In the genomic region with DNA sequence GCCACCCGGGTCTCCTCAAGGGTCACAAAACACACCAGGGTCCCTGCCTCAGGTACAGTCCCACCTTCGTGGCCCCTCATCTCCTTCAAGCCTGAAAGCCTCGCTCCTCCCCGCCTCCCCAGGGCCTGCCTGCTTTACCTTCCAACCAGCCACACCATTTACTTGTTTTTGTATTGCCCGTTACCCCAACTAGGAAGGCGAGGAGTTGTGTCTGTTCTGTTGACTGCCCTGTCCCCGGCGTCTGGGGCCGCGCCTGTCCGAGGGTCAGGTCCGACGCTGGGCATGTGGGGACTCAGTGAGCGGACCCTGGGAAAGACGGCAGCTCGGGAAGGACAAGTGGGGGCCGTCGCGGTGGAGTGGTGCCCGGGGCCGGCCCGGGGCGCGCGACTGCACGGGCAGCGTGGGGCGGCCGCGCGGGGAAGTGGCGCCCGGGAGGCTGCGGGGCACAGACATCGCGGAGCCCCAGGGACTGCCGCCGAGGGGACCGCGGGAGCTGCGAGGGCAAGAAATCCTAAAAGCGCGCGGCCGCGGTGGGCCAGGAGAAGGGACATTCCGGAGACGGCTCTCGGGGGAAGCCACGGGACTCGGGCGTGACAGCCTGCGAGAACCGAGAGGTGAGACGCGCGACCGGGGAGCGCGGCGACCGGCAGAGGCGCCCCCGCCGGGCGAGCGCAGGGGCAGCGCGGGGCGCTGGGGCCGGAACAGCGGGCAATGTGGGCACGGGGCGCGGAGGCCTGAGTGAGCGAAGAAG, we compare ENCODE assay signal across 1 cellular context.
A peak's percentile ranks its signal among the peaks of the same experiment; 100 is the strongest.
TF ChIP-seq lines count a peak whose summit lies in the region.

No MANE protein-coding gene starts in this region.

TF ChIP-seq in HepG2, 621 proteins besides CTCF, POLR2A, EP300 and RAD21 (continued from another document and continues in another):
- no peak for TF ChIP-seq HDAC2 (CRISPR knock-in tag; IDR thresholded peaks at IDR 0.05)
- TF ChIP-seq PAX8 (CRISPR knock-in tag; IDR thresholded peaks at IDR 0.05; ENCODE audit: borderline replicate concordance), result 0 out of 2 replicates have a peak, but pooled peaks have one; percentile 53
- no peak for TF ChIP-seq ZBTB42 (CRISPR knock-in tag; IDR thresholded peaks at IDR 0.05)
- no peak for TF ChIP-seq DZIP1 (CRISPR knock-in tag; IDR thresholded peaks at IDR 0.05)
- TF ChIP-seq ZNF407 (CRISPR knock-in tag; IDR thresholded peaks at IDR 0.05; ENCODE audit: not compliant biosample characterization), result no peak
- TF ChIP-seq ZNF335 (CRISPR knock-in tag; IDR thresholded peaks at IDR 0.05), result no peak
- TF ChIP-seq, protein P1, sequence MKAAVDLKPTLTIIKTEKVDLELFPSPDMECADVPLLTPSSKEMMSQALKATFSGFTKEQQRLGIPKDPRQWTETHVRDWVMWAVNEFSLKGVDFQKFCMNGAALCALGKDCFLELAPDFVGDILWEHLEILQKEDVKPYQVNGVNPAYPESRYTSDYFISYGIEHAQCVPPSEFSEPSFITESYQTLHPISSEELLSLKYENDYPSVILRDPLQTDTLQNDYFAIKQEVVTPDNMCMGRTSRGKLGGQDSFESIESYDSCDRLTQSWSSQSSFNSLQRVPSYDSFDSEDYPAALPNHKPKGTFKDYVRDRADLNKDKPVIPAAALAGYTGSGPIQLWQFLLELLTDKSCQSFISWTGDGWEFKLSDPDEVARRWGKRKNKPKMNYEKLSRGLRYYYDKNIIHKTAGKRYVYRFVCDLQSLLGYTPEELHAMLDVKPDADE (CRISPR knock-in tag; IDR thresholded peaks at IDR 0.05), result no peak
- TF ChIP-seq NR2C2 (CRISPR knock-in tag; IDR thresholded peaks at IDR 0.05; ENCODE audit: borderline replicate concordance), result peak; percentile 37; the same call in 1 of the 2 replicates
- peak; percentile 76; the same call in 1 of the 2 replicates for TF ChIP-seq DNMT1 (CRISPR knock-in tag; IDR thresholded peaks at IDR 0.05)
- TF ChIP-seq, protein P2, sequence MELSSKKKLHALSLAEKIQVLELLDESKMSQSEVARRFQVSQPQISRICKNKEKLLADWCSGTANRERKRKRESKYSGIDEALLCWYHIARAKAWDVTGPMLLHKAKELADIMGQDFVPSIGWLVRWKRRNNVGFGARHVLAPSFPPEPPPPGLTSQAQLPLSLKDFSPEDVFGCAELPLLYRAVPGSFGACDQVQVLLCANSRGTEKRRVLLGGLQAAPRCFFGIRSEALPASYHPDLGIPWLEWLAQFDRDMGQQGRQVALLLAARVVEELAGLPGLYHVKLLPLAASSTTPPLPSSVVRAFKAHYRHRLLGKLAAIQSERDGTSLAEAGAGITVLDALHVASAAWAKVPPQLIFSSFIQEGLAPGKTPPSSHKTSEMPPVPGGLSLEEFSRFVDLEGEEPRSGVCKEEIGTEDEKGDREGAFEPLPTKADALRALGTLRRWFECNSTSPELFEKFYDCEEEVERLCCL (CRISPR knock-in tag; IDR thresholded peaks at IDR 0.05; ENCODE audit: borderline replicate concordance), result no peak
- TF ChIP-seq GLI4 (CRISPR knock-in tag; IDR thresholded peaks at IDR 0.05; ENCODE audit: borderline replicate concordance), result 0 out of 2 replicates have a peak, but pooled peaks have one; percentile 22
- TF ChIP-seq ZNF235 (CRISPR knock-in tag; IDR thresholded peaks at IDR 0.05; ENCODE audit: borderline replicate concordance), result 0 out of 2 replicates have a peak, but pooled peaks have one; percentile 12
- TF ChIP-seq, protein P3, sequence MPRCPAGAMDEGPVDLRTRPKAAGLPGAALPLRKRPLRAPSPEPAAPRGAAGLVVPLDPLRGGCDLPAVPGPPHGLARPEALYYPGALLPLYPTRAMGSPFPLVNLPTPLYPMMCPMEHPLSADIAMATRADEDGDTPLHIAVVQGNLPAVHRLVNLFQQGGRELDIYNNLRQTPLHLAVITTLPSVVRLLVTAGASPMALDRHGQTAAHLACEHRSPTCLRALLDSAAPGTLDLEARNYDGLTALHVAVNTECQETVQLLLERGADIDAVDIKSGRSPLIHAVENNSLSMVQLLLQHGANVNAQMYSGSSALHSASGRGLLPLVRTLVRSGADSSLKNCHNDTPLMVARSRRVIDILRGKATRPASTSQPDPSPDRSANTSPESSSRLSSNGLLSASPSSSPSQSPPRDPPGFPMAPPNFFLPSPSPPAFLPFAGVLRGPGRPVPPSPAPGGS (CRISPR knock-in tag; IDR thresholded peaks at IDR 0.05), result peak; percentile 85; the same call in 1 of the 2 replicates
- TF ChIP-seq ZNF225 (CRISPR knock-in tag; IDR thresholded peaks at IDR 0.05), result 0 out of 2 replicates have a peak, but pooled peaks have one; percentile 51
- TF ChIP-seq ZNF441 (CRISPR knock-in tag; IDR thresholded peaks at IDR 0.05; ENCODE audit: borderline replicate concordance), result peak; percentile 63; the same call in 1 of the 2 replicates
- TF ChIP-seq SALL2 (CRISPR knock-in tag; IDR thresholded peaks at IDR 0.05), result peak; percentile 53; the same call in 1 of the 2 replicates
- TF ChIP-seq GTF3A (CRISPR knock-in tag; conservative IDR thresholded peaks at IDR 0.05), result peak; percentile 57; the same call in 1 of the 2 replicates
- TF ChIP-seq ZSCAN12 (CRISPR knock-in tag; IDR thresholded peaks at IDR 0.05), result no peak
- TF ChIP-seq, protein P4, sequence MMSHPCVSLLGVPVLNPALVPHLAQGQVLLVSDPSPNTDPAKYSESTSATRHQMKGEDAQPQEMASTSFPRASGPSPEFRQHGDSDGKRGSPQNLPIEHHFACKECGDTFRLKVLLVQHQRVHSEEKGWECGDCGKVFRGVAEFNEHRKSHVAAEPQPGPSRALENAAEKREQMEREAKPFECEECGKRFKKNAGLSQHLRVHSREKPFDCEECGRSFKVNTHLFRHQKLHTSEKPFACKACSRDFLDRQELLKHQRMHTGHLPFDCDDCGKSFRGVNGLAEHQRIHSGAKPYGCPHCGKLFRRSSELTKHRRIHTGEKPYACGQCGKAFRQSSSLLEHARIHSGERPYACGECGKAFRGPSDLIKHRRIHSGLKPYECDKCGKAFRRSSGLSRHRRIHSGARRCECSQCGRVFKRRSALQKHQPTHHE (CRISPR knock-in tag; IDR thresholded peaks at IDR 0.05; ENCODE audit: borderline replicate concordance), result no peak
- TF ChIP-seq, protein P5, sequence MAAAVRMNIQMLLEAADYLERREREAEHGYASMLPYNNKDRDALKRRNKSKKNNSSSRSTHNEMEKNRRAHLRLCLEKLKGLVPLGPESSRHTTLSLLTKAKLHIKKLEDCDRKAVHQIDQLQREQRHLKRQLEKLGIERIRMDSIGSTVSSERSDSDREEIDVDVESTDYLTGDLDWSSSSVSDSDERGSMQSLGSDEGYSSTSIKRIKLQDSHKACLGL (CRISPR knock-in tag; IDR thresholded peaks at IDR 0.05), result peak; percentile 40; the same call in 1 of the 2 replicates
- TF ChIP-seq, protein P6, sequence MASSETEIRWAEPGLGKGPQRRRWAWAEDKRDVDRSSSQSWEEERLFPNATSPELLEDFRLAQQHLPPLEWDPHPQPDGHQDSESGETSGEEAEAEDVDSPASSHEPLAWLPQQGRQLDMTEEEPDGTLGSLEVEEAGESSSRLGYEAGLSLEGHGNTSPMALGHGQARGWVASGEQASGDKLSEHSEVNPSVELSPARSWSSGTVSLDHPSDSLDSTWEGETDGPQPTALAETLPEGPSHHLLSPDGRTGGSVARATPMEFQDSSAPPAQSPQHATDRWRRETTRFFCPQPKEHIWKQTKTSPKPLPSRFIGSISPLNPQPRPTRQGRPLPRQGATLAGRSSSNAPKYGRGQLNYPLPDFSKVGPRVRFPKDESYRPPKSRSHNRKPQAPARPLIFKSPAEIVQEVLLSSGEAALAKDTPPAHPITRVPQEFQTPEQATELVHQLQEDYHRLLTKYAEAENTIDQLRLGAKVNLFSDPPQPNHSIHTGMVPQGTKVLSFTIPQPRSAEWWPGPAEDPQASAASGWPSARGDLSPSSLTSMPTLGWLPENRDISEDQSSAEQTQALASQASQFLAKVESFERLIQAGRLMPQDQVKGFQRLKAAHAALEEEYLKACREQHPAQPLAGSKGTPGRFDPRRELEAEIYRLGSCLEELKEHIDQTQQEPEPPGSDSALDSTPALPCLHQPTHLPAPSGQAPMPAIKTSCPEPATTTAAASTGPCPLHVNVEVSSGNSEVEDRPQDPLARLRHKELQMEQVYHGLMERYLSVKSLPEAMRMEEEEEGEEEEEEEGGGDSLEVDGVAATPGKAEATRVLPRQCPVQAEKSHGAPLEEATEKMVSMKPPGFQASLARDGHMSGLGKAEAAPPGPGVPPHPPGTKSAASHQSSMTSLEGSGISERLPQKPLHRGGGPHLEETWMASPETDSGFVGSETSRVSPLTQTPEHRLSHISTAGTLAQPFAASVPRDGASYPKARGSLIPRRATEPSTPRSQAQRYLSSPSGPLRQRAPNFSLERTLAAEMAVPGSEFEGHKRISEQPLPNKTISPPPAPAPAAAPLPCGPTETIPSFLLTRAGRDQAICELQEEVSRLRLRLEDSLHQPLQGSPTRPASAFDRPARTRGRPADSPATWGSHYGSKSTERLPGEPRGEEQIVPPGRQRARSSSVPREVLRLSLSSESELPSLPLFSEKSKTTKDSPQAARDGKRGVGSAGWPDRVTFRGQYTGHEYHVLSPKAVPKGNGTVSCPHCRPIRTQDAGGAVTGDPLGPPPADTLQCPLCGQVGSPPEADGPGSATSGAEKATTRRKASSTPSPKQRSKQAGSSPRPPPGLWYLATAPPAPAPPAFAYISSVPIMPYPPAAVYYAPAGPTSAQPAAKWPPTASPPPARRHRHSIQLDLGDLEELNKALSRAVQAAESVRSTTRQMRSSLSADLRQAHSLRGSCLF (CRISPR knock-in tag; IDR thresholded peaks at IDR 0.05; ENCODE audit: borderline replicate concordance), result no peak
- TF ChIP-seq AHR (CRISPR knock-in tag; IDR thresholded peaks at IDR 0.05), result no peak
- peak; percentile 36 for TF ChIP-seq SAP130 (CRISPR knock-in tag; IDR thresholded peaks at IDR 0.05; ENCODE audit: low read depth)
